26 cellular contexts compared by ENCODE assay signal in genomic region chr3:105788548-105789036, GRCh38.
"Had no signal": no experiment of that assay in that cellular context is flagged by ENCODE, and none has a peak within 500 bp of the region (broad histone marks: within the 10 kb centered on the region; RNA-seq: fewer than 3 reads in every experiment).

No MANE protein-coding gene starts in this region.

- H3K27ac Mint-ChIP-seq: activated CD4-positive, alpha-beta memory T cell treated with anti-CD3 and anti-CD28 coated beads, Interleukin-2, amount 10 ng/mL, durations not matched to agents 7 days and 5 days; activated CD4-positive, alpha-beta T cell treated with anti-CD3 and anti-CD28 coated beads, Interleukin-2, amount 10 ng/mL, durations not matched to agents 7 days and 5 days; activated naive CD8-positive, alpha-beta T cell treated with anti-CD3 and anti-CD28 coated beads, Interleukin-2, amount 10 ng/mL, durations not matched to agents 7 days and 5 days; activated T-helper 2 cell treated with anti-CD3 and anti-CD28 coated beads, Interferon-gamma antibody, Interleukin-2, Interleukin-4, amounts not matched to agents 10 μg/mL and 5 μg/mL and 100 μg/mL, durations not matched to agents 14 hours and 24 hours and 36 hours; dendritic cell treated with granulocyte-macrophage colony-stimulating factor and Interleukin-4, amounts not matched to agents 40 ng/mL and 50 ng/mL, for 4 days; endodermal cell; nephron progenitor cell; T-helper 17 cell had no signal

- H3K27me3 ChIP-seq: neutrophil, right lobe of liver, thyroid gland, upper lobe of left lung, vagina had no signal

- FAIRE-seq: bronchial epithelial cell, frontal cortex had no signal

- H3K4me3 Mint-ChIP-seq: activated CD4-positive, alpha-beta memory T cell treated with anti-CD3 and anti-CD28 coated beads, Interleukin-2, amount 10 ng/mL, durations not matched to agents 7 days and 5 days; activated CD4-positive, alpha-beta T cell treated with anti-CD3 and anti-CD28 coated beads, Interleukin-2, amount 10 ng/mL, durations not matched to agents 7 days and 5 days; activated naive CD8-positive, alpha-beta T cell treated with anti-CD3 and anti-CD28 coated beads, Interleukin-2, amount 10 ng/mL, durations not matched to agents 7 days and 5 days; central memory CD8-positive, alpha-beta T cell; dendritic cell treated with granulocyte-macrophage colony-stimulating factor and Interleukin-4, amounts not matched to agents 40 ng/mL and 50 ng/mL, for 4 days; endodermal cell; nephron progenitor cell; T-helper 17 cell had no signal

- H3K9me3 Mint-ChIP-seq: central memory CD8-positive, alpha-beta T cell; dendritic cell treated with granulocyte-macrophage colony-stimulating factor and Interleukin-4, amounts not matched to agents 40 ng/mL and 50 ng/mL, for 4 days; endodermal cell; nephron progenitor cell had no signal

- ATAC-seq: esophagus mucosa; stimulated activated naive CD8-positive, alpha-beta T cell treated with anti-CD3 and anti-CD28 coated beads, Interleukin-15, Interleukin-2, amounts not matched to agents 100 U/mL and 50 U/mL, for 24 hours; T-helper 17 cell had no signal

- H3K27me3 Mint-ChIP-seq: activated CD4-positive, alpha-beta memory T cell treated with anti-CD3 and anti-CD28 coated beads, Interleukin-2, amount 10 ng/mL, durations not matched to agents 7 days and 5 days; activated CD4-positive, alpha-beta T cell treated with anti-CD3 and anti-CD28 coated beads, Interleukin-2, amount 10 ng/mL, durations not matched to agents 7 days and 5 days; activated naive CD8-positive, alpha-beta T cell treated with anti-CD3 and anti-CD28 coated beads, Interleukin-2, amount 10 ng/mL, durations not matched to agents 7 days and 5 days; central memory CD8-positive, alpha-beta T cell; dendritic cell treated with granulocyte-macrophage colony-stimulating factor and Interleukin-4, amounts not matched to agents 40 ng/mL and 50 ng/mL, for 4 days; T-helper 17 cell had no signal

- DNase-seq: activated CD4-positive, alpha-beta memory T cell treated with anti-CD3 and anti-CD28 coated beads, Interleukin-2, amount 10 ng/mL, durations not matched to agents 7 days and 5 days; activated CD4-positive, alpha-beta T cell treated with anti-CD3 and anti-CD28 coated beads for 1 hour; activated CD4-positive, alpha-beta T cell treated with anti-CD3 and anti-CD28 coated beads, Interleukin-2, amount 10 ng/mL, durations not matched to agents 7 days and 5 days; activated naive CD8-positive, alpha-beta T cell treated with anti-CD3 and anti-CD28 coated beads, Interleukin-2, amount 10 ng/mL, durations not matched to agents 7 days and 5 days; activated T-cell treated with anti-CD3 and anti-CD28 coated beads, Interleukin-2, amount 50 U/mL, for 48 hours; endodermal cell; islet precursor cell; mammary epithelial cell; nephron progenitor cell; right lobe of liver; stimulated activated CD4-positive, alpha-beta T cell treated with anti-CD3 and anti-CD28 coated beads, Interleukin-12 subunit alpha, Interleukin-12 subunit beta, amount 100 ng/mL, for 4 hours; stimulated activated CD4-positive, alpha-beta T cell treated with anti-CD3 and anti-CD28 coated beads, Interleukin-4, amount 100 ng/mL, for 1 hour; stimulated activated naive CD8-positive, alpha-beta T cell treated with anti-CD3 and anti-CD28 coated beads, Interleukin-15, Interleukin-2, amounts not matched to agents 100 U/mL and 50 U/mL, for 24 hours; T-helper 17 cell; T1000; thyroid gland; upper lobe of left lung had no signal

- H3K4me3 ChIP-seq: right lobe of liver, skin epidermis, thyroid gland, upper lobe of left lung, vagina had no signal

- H3K9me3 ChIP-seq: neutrophil, right lobe of liver, thyroid gland, upper lobe of left lung, vagina had no signal

- H3K36me3 ChIP-seq: neutrophil, right lobe of liver, thyroid gland, upper lobe of left lung, vagina had no signal

- H3K27ac ChIP-seq: neutrophil, skin epidermis, thyroid gland, upper lobe of left lung, vagina had no signal
